Comparison of ENCODE assay signal across 11 cellular contexts in genomic region chr1:90826024-90826423, GRCh38.
"Had no signal": no experiment of that assay in that cellular context is flagged by ENCODE, and none has a peak within 500 bp of the region (broad histone marks: within the 10 kb centered on the region; RNA-seq: fewer than 3 reads in every experiment).

No MANE protein-coding gene starts in this region.

- ATAC-seq: GM23338, HCT116 had no signal

- H3K27ac ChIP-seq: GM23248 had no signal

- DNase-seq: GM23248, GOT3, H7, H9, HCEC 1CT, HFFc6 had no signal

- H2AFZ ChIP-seq: GM23248, GM23338 had no signal

- H3K4me1 ChIP-seq: HAP-1 had no signal

- H3K4me3 ChIP-seq: GM23248, GM23338, HAP-1 had no signal

- H3K4me2 ChIP-seq: GM23338 had no signal

- H3K9me3 ChIP-seq: HAP-1 had no signal

- H3K36me3 ChIP-seq: HAP-1 had no signal

- H3K9me3 Mint-ChIP-seq: GM23338, H9, HFFc6 had no signal

- H3K4me1 Mint-ChIP-seq: GM23338, H9 had no signal

- FAIRE-seq: H1, H54 had no signal

- H3K27ac Mint-ChIP-seq: GM23338, H9, HFFc6 had no signal

- H3K9ac ChIP-seq: GM23248 had no signal

- H3K4me3 Mint-ChIP-seq: GM23338, H9, HFFc6 had no signal
